22 cellular contexts compared by ENCODE assay signal in the genomic region with DNA sequence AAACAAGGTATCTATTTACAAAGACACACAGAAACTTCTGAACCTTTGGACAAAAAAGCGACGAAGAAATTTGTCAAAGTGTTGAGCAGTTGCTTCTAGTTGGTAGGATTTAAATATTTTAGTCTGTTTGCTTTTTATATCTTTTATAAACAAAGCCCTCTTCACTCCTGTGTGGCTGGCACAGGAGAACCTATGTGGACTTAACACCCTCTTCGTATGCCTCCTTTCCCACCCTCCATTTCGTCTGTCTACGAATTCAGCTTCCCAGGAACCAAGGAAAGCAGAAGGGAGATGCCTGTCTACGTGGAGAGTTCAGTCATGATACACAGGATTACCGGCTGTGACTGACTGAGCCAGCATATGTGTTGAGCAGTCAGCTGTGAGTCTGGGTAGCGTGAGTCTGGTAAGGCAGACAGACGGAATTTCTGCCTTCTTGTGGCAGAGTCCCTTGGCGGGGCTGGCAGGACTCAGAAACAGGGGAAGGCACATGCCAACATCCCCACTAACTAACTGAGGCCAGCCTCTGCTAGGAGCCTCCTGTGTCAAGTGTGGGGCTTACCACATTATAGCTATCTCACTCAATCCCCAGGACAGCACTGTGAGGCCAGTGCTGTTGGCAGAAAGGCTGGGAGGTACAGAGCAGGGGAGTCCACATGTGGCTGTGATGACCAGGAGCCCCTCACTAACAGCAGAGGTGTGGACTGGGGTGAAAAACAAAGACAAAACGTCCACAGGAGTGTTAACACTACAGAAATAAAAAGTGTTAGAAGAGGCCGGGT. TPM values are rescaled to one million over a fixed set of nuclear protein-coding genes. Genes with fewer than 3 reads are reported as not detected.
"Had no signal": no experiment of that assay in that cellular context is flagged by ENCODE, and none has a peak within 500 bp of the region (broad histone marks: within the 10 kb centered on the region; RNA-seq: fewer than 3 reads in every experiment).

No MANE protein-coding gene starts in this region.

- H3K36me3 Mint-ChIP-seq: activated CD8-positive, alpha-beta memory T cell treated with anti-CD3 and anti-CD28 coated beads, Interleukin-2, amount 10 ng/mL, durations not matched to agents 7 days and 5 days; activated naive CD8-positive, alpha-beta T cell treated with anti-CD3 and anti-CD28 coated beads, Interleukin-2, amount 10 ng/mL, durations not matched to agents 7 days and 5 days; brain; natural killer cell treated with Interleukin-12 subunit alpha and Interleukin-12 subunit beta and Interleukin-15 and Interleukin-18, amount 100 ng/mL, for 72 hours had no signal

- H3K4me3 Mint-ChIP-seq: activated CD4-positive, alpha-beta memory T cell treated with anti-CD3 and anti-CD28 coated beads, Interleukin-2, amount 10 ng/mL, durations not matched to agents 7 days and 5 days; activated CD4-positive, alpha-beta T cell treated with anti-CD3 and anti-CD28 coated beads for 36 hours; activated CD8-positive, alpha-beta memory T cell treated with anti-CD3 and anti-CD28 coated beads, Interleukin-2, amount 10 ng/mL, durations not matched to agents 7 days and 5 days; activated naive CD8-positive, alpha-beta T cell treated with anti-CD3 and anti-CD28 coated beads, Interleukin-2, amount 10 ng/mL, durations not matched to agents 7 days and 5 days; central memory CD8-positive, alpha-beta T cell; endodermal cell; natural killer cell treated with Interleukin-12 subunit alpha and Interleukin-12 subunit beta and Interleukin-15 and Interleukin-18, amount 100 ng/mL, for 72 hours; T-helper 2 cell treated with Interferon-gamma antibody and Interleukin-4, amounts not matched to agents 5 μg/mL and 100 μg/mL, for 36 hours had no signal

- H3K27ac ChIP-seq: colonic mucosa, epithelial cell of prostate had no signal

- ATAC-seq: activated CD4-positive, alpha-beta T cell treated with anti-CD3 and anti-CD28 coated beads for 36 hours; activated CD8-positive, alpha-beta memory T cell treated with anti-CD3 and anti-CD28 coated beads, Interleukin-2, amount 10 ng/mL, durations not matched to agents 7 days and 5 days; heart left ventricle; left lobe of liver; natural killer cell treated with Interleukin-12 subunit alpha and Interleukin-12 subunit beta and Interleukin-15 and Interleukin-18, amount 100 ng/mL, for 72 hours had no signal

- H3K4me1 ChIP-seq: colonic mucosa had no signal

- H3K9me3 ChIP-seq: colonic mucosa, heart left ventricle had no signal

- H3K4me3 ChIP-seq: colonic mucosa, heart left ventricle, lung had no signal

- H3K9me3 Mint-ChIP-seq: activated CD4-positive, alpha-beta memory T cell treated with anti-CD3 and anti-CD28 coated beads, Interleukin-2, amount 10 ng/mL, durations not matched to agents 7 days and 5 days; central memory CD8-positive, alpha-beta T cell; endodermal cell; natural killer cell treated with Interleukin-12 subunit alpha and Interleukin-12 subunit beta and Interleukin-15 and Interleukin-18, amount 100 ng/mL, for 72 hours; T-helper 2 cell treated with Interferon-gamma antibody and Interleukin-4, amounts not matched to agents 5 μg/mL and 100 μg/mL, for 36 hours had no signal

- FAIRE-seq: kidney, TTC549 had no signal

- H3K36me3 ChIP-seq: colonic mucosa, heart left ventricle had no signal

- H3K27ac Mint-ChIP-seq: activated CD4-positive, alpha-beta T cell treated with anti-CD3 and anti-CD28 coated beads for 36 hours; activated CD8-positive, alpha-beta memory T cell treated with anti-CD3 and anti-CD28 coated beads, Interleukin-2, amount 10 ng/mL, durations not matched to agents 7 days and 5 days; activated naive CD8-positive, alpha-beta T cell treated with anti-CD3 and anti-CD28 coated beads, Interleukin-2, amount 10 ng/mL, durations not matched to agents 7 days and 5 days; brain; endodermal cell had no signal

- DNase-seq: activated CD4-positive, alpha-beta memory T cell treated with anti-CD3 and anti-CD28 coated beads, Interleukin-2, amount 10 ng/mL, durations not matched to agents 7 days and 5 days; activated CD4-positive, alpha-beta T cell treated with anti-CD3 and anti-CD28 coated beads for 36 hours; activated CD8-positive, alpha-beta memory T cell treated with anti-CD3 and anti-CD28 coated beads, Interleukin-2, amount 10 ng/mL, durations not matched to agents 7 days and 5 days; activated naive CD4-positive, alpha-beta T cell; activated naive CD8-positive, alpha-beta T cell treated with anti-CD3 and anti-CD28 coated beads, Interleukin-2, amount 10 ng/mL, durations not matched to agents 7 days and 5 days; colonic mucosa; endodermal cell; foreskin melanocyte; heart left ventricle; kidney; nucleus accumbens had no signal

- H3K4me1 Mint-ChIP-seq: activated CD4-positive, alpha-beta T cell treated with anti-CD3 and anti-CD28 coated beads for 36 hours; brain; endodermal cell had no signal

- H3K27me3 ChIP-seq: colonic mucosa had no signal

RNA-seq across cellular contexts. Expression of a gene that starts 24.0 kb away (rescaled TPM):
- total RNA-seq: activated CD4-positive, alpha-beta memory T cell treated with anti-CD3 and anti-CD28 coated beads, Interleukin-2, amount 10 ng/mL, durations not matched to agents 7 days and 5 days; activated naive CD8-positive, alpha-beta T cell treated with anti-CD3 and anti-CD28 coated beads, Interleukin-2, amount 10 ng/mL, durations not matched to agents 7 days and 5 days; endodermal cell; natural killer cell treated with Interleukin-12 subunit alpha and Interleukin-12 subunit beta and Interleukin-15 and Interleukin-18, amount 100 ng/mL, for 72 hours; posterior vena cava; skeletal muscle tissue; ureter had no signal
